Comparison of ENCODE assay signal across 10 cellular contexts in the genomic region with DNA sequence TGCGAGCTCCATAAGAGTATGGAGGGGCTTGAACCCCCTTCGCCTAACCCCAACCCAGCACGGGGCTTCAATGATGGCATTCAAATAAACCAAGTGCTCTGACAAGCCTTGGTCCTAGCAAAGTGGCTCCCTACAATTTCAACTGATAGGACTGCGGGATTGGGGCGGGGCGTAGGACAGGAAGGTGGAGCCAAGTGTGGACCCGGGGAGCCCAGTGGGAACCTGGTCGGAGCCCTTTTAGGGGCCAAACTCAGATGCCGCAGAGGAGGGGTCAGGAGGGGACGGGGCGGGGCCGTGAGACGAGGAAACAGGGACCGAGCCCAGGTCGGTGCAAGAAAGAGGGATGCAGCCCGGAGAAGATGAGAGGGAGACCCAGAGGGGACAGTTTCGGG. TPM values are rescaled to one million over a fixed set of nuclear protein-coding genes. Genes with fewer than 3 reads are reported as not detected.
DNase-seq lines count a peak whose midpoint lies in the region; TF ChIP-seq lines count a peak whose summit lies in the region.
"Had no signal": no experiment of that assay in that cellular context is flagged by ENCODE, and none has a peak within 500 bp of the region (broad histone marks: within the 10 kb centered on the region; RNA-seq: fewer than 3 reads in every experiment).

No MANE protein-coding gene starts in this region.

- H3K9me3 Mint-ChIP-seq in nephron progenitor cell: peaks cover 6% of the 10 kb centered on the region

- POLR2A ChIA-PET in BJ (lab: Charles Lee): no interaction called here

- peaks cover 69% of the 10 kb centered on the region for H3K27me3 Mint-ChIP-seq in nephron progenitor cell (ENCODE audit: low read depth, poor library complexity)

- peaks cover 4% of the 10 kb centered on the region; the same call in 1 of the 2 replicates for H3K4me1 ChIP-seq in HUES64 (ENCODE audit: insufficient read depth, low read length)
- H3K4me1 ChIP-seq in effector memory CD4-positive, alpha-beta T cell (ENCODE audit: control insufficient read depth, insufficient read depth, low read length, poor library complexity, severe bottlenecking): peaks cover 17% of the 10 kb centered on the region

- TF ChIP-seq CTCF in BJ (IDR thresholded peaks at IDR 0.05; ENCODE audit: insufficient read depth, low read depth, low read length) (no peak), nephron progenitor cell (IDR thresholded peaks at IDR 0.05) (no peak)

- H3K9ac ChIP-seq in HUES64 (ENCODE audit: low read depth, low read length): no peak overlapping the region

- DNase-seq in BJ (ENCODE audit: low read depth) (no peak), nephron progenitor cell (no peak), AG08395 (ENCODE audit: low spot score) (no peak), midbrain (lab: John Stamatoyannopoulos, UW) (no peak), NCI-H2081 treated with DMSO at 0.1 percent for 48 hours (lab: John Stamatoyannopoulos, UW) (no peak)
- no peak for DNase-seq in effector memory CD4-positive, alpha-beta T cell
- no peak for DNase-seq in activated effector memory CD4-positive, alpha-beta T cell treated with Interleukin-2 at 50 U/mL for 16 hours
- DNase-seq: KBM-7, SW 1271 had no signal

- no peak overlapping the region for H3K27ac Mint-ChIP-seq in nephron progenitor cell

- CTCF ChIA-PET in BJ (lab: Yijun Ruan, JAX): interaction anchor here (1.7 to 2.5 kb wide), 2 partner anchors 12 to 28 kb away, joined by 4 to 10 read pairs; no protein-coding TSS in a partner anchor

- H3K27me3 ChIP-seq in BJ (ENCODE audit: control insufficient read depth, insufficient read depth, low read length) (peaks cover 4% of the 10 kb centered on the region; the same call in 1 of the 2 replicates), HUES64 (ENCODE audit: insufficient read depth, low read length) (peaks cover 9% of the 10 kb centered on the region)
- H3K27me3 ChIP-seq in effector memory CD4-positive, alpha-beta T cell (replicated peaks; ENCODE audit: control insufficient read depth, insufficient read depth, low read length, poor library complexity, severe bottlenecking): peaks cover 7% of the 10 kb centered on the region

- peaks cover 19% of the 10 kb centered on the region for H3K4me1 Mint-ChIP-seq in nephron progenitor cell

- H3K9me3 ChIP-seq in HUES64 (ENCODE audit: insufficient read depth, low read depth, low read length): no peaks in the 10 kb centered on the region
- no peaks in the 10 kb centered on the region for H3K9me3 ChIP-seq in effector memory CD4-positive, alpha-beta T cell (ENCODE audit: control insufficient read depth, low read length)

- H3K27ac ChIP-seq in HUES64 (ENCODE audit: low read depth, low read length): no peak overlapping the region
- H3K27ac ChIP-seq in effector memory CD4-positive, alpha-beta T cell (ENCODE audit: insufficient read depth, low read length, poor library complexity, severe bottlenecking): no peak overlapping the region

- H3K4me3 Mint-ChIP-seq in nephron progenitor cell: peak overlapping the region; percentile 66

- no peaks in the 10 kb centered on the region for H3K36me3 ChIP-seq in BJ (ENCODE audit: control insufficient read depth, insufficient read depth, low read length)
- peaks cover 14% of the 10 kb centered on the region for H3K36me3 ChIP-seq in HUES64 (ENCODE audit: insufficient read depth, low read length)
- H3K36me3 ChIP-seq in effector memory CD4-positive, alpha-beta T cell (ENCODE audit: control insufficient read depth, insufficient read depth, low read length): no peaks in the 10 kb centered on the region

- no peaks in the 10 kb centered on the region for H3K36me3 Mint-ChIP-seq in nephron progenitor cell (ENCODE audit: low read depth)

- WGBS in HUES64: 68% methylated on average over 17 of the region's 17 CpGs

- H3K4me3 ChIP-seq in BJ (ENCODE audit: low read depth, low read length) (peak overlapping the region; percentile 32), HUES64 (ENCODE audit: low read length) (peak overlapping the region; percentile 57)
- peak overlapping the region; percentile 45 for H3K4me3 ChIP-seq in effector memory CD4-positive, alpha-beta T cell (ENCODE audit: insufficient read depth, low read depth, low read length, poor library complexity, severe bottlenecking)

RNA-seq across cellular contexts. Expression of a gene that starts 13.2 kb away (rescaled TPM):
- 148 and 225 TPM in 2 replicates for polyA plus RNA-seq in BJ (2011; rRNA removed)
- polyA minus RNA-seq in BJ (2011; rRNA and poly(A)+ RNA removed): 46.5 and 71.5 TPM in 2 replicates
- 35.3 TPM for polyA plus RNA-seq in HUES64 (2013, experiment 1 of 2)
- polyA plus RNA-seq in HUES64 (2013, experiment 2 of 2): 40.3 TPM

RNA-seq across cellular contexts. Expression of a gene that starts 23.2 kb away (rescaled TPM):
- 8.1 and 19.3 TPM in 2 replicates for polyA plus RNA-seq in BJ (2011; rRNA removed)
- polyA minus RNA-seq in BJ (2011; rRNA and poly(A)+ RNA removed): 2.2 and 3.3 TPM in 2 replicates
- polyA plus RNA-seq in HUES64 (2013, experiment 1 of 2): 24.5 TPM
- 29.4 TPM for polyA plus RNA-seq in HUES64 (2013, experiment 2 of 2)

RNA-seq across cellular contexts. Expression of a gene that starts 24.1 kb away (rescaled TPM):
- polyA plus RNA-seq in BJ (2011; rRNA removed): 4.4 and 6.9 TPM in 2 replicates
- 4.9 and 6.6 TPM in 2 replicates for polyA minus RNA-seq in BJ (2011; rRNA and poly(A)+ RNA removed)
- 5.2 TPM for polyA plus RNA-seq in HUES64 (2013, experiment 1 of 2)
- polyA plus RNA-seq in HUES64 (2013, experiment 2 of 2): 5.6 TPM

RNA-seq across cellular contexts. Expression of a gene that starts 49.8 kb away (rescaled TPM):
- 8.2 and 12.3 TPM in 2 replicates for polyA plus RNA-seq in BJ (2011; rRNA removed)
- polyA minus RNA-seq in BJ (2011; rRNA and poly(A)+ RNA removed): 5.7 and 7.1 TPM in 2 replicates
- 6.3 TPM for polyA plus RNA-seq in HUES64 (2013, experiment 1 of 2)
- polyA plus RNA-seq in HUES64 (2013, experiment 2 of 2): 8.6 TPM

RNA-seq across cellular contexts. Expression of a gene that starts 55.9 kb away (rescaled TPM):
- polyA plus RNA-seq in BJ (2011; rRNA removed): 219 and 368 TPM in 2 replicates
- 477 and 753 TPM in 2 replicates for polyA minus RNA-seq in BJ (2011; rRNA and poly(A)+ RNA removed)
- polyA plus RNA-seq in HUES64 (2013, experiment 1 of 2): 0.80 TPM
- polyA plus RNA-seq in HUES64 (2013, experiment 2 of 2): 1.4 TPM
